ENCODE assay signal across 18 cellular contexts in the genomic region with DNA sequence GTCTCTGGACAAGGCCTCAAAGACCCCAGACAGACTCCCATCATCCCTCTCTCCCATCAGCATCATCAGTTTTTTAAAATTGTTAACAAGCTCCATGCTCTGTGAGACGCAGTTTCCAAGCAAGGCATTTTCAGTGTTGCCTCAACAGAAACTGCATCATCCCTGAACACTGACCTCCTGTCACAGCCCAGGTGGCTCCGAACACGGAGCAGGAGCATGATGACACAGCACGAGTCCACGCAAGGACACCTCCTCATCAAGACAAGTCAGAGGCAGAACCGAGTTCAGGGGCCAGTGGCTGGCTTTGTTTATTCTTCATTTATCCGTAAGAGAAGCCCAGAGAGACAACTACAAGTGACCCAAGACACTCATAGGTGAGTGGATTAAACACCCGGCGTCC.
DNase-seq lines count a peak whose midpoint lies in the region; ATAC-seq and TF ChIP-seq lines count a peak whose summit lies in the region.
"Had no signal": no experiment of that assay in that cellular context is flagged by ENCODE, and none has a peak within 500 bp of the region (broad histone marks: within the 10 kb centered on the region; RNA-seq: fewer than 3 reads in every experiment).

No MANE protein-coding gene starts in this region.

- WGBS in H9 (ENCODE audit: extremely low coverage, insufficient read length, low lambda C conversion rate), result no CpG with 5 or more reads among the region's 9 CpGs

- no peak for ATAC-seq in natural killer cell treated with Interleukin-12 subunit alpha and Interleukin-12 subunit beta and Interleukin-15 and Interleukin-18, amount 100 ng/mL, for 72 hours
- ATAC-seq in GM21717 (IDR thresholded peaks at IDR 0.05; ENCODE audit: unreplicated experiment), result no peak
- ATAC-seq: GM12878 had no signal

- no peak overlapping the region for H4K8ac ChIP-seq in H9 (replicated peaks; ENCODE audit: insufficient read length, low read depth, low read length)

- H2AFZ ChIP-seq in H9 (ENCODE audit: low read length), result no peak overlapping the region

- H3K27ac ChIP-seq in H9 (ENCODE audit: insufficient read length, low read depth, low read length), result no peak overlapping the region
- H3K27ac ChIP-seq: 22Rv1, thyroid gland had no signal

- no peaks in the 10 kb centered on the region for H3K27me3 Mint-ChIP-seq in T-helper 1 cell treated with Interleukin-12 subunit alpha and Interleukin-12 subunit beta and Interleukin-4 antibody, amounts not matched to agents 30 μg/mL and 1 μg/mL, for 36 hours (ENCODE audit: low read depth)
- H3K27me3 Mint-ChIP-seq in H9 (ENCODE audit: low read depth), result no peaks in the 10 kb centered on the region
- no peaks in the 10 kb centered on the region for H3K27me3 Mint-ChIP-seq in brain
- H3K27me3 Mint-ChIP-seq in natural killer cell treated with Interleukin-12 subunit alpha and Interleukin-12 subunit beta and Interleukin-15 and Interleukin-18, amount 100 ng/mL, for 72 hours, result no peaks in the 10 kb centered on the region
- H3K27me3 Mint-ChIP-seq: activated CD4-positive, alpha-beta T cell treated with anti-CD3 and anti-CD28 coated beads, Interleukin-2, amount 10 ng/mL, durations not matched to agents 7 days and 5 days; B cell had no signal

- H3K14ac ChIP-seq in H9 (ENCODE audit: insufficient read depth, low read length), result no peak overlapping the region

- DNase-seq in T-helper 1 cell (no peak), H9 (no peak), middle frontal gyrus (ENCODE audit: extremely low spot score, low spot score) (no peak), NCI-H2227 treated with DMSO at 0.1 percent for 48 hours (lab: John Stamatoyannopoulos, UW) (no peak)
- DNase-seq in natural killer cell treated with Interleukin-12 subunit alpha and Interleukin-12 subunit beta and Interleukin-15 and Interleukin-18, amount 100 ng/mL, for 72 hours (ENCODE audit: low spot score), result no peak
- DNase-seq: activated CD4-positive, alpha-beta T cell treated with anti-CD3 and anti-CD28 coated beads, Interleukin-2, amount 10 ng/mL, durations not matched to agents 7 days and 5 days; anterior cingulate cortex; DMS153; effector memory CD4-positive, alpha-beta T cell; GF-D8; NCI-H1417 treated with DMSO at 0.1 percent for 48 hours; thyroid gland had no signal

- H3K56ac ChIP-seq in H9 (ENCODE audit: insufficient read length, low read depth, low read length), result no peak overlapping the region

- H2BK5ac ChIP-seq in H9 (ENCODE audit: insufficient read length, low read length), result no peak overlapping the region

- no peak overlapping the region for H2BK120ac ChIP-seq in H9 (ENCODE audit: low read depth, low read length, poor library complexity, severe bottlenecking)

- H3K4me2 ChIP-seq in H9 (ENCODE audit: insufficient read depth, insufficient read length, low read length), result no peak overlapping the region

- no peak overlapping the region for H3K4ac ChIP-seq in H9 (ENCODE audit: low read depth, low read length)

- H3K27me3 ChIP-seq in H9 (ENCODE audit: insufficient read depth, low read length), result no peaks in the 10 kb centered on the region
- H3K27me3 ChIP-seq: thyroid gland had no signal

- no peaks in the 10 kb centered on the region for H3K9me3 Mint-ChIP-seq in T-helper 1 cell treated with Interleukin-12 subunit alpha and Interleukin-12 subunit beta and Interleukin-4 antibody, amounts not matched to agents 30 μg/mL and 1 μg/mL, for 36 hours
- H3K9me3 Mint-ChIP-seq in H9 (no peaks in the 10 kb centered on the region), brain (no peaks in the 10 kb centered on the region)
- no peaks in the 10 kb centered on the region for H3K9me3 Mint-ChIP-seq in natural killer cell treated with Interleukin-12 subunit alpha and Interleukin-12 subunit beta and Interleukin-15 and Interleukin-18, amount 100 ng/mL, for 72 hours
- H3K9me3 Mint-ChIP-seq: activated CD4-positive, alpha-beta T cell treated with anti-CD3 and anti-CD28 coated beads, Interleukin-2, amount 10 ng/mL, durations not matched to agents 7 days and 5 days had no signal

- H3T11ph ChIP-seq in H9 (ENCODE audit: low read length), result no peak overlapping the region

- no peak overlapping the region for H4K5ac ChIP-seq in H9 (ENCODE audit: insufficient read length, low read depth, low read length)

- no peak overlapping the region for H2AK5ac ChIP-seq in H9 (ENCODE audit: insufficient read length, low read length)

- no peak overlapping the region for H3K4me3 Mint-ChIP-seq in T-helper 1 cell treated with Interleukin-12 subunit alpha and Interleukin-12 subunit beta and Interleukin-4 antibody, amounts not matched to agents 30 μg/mL and 1 μg/mL, for 36 hours
- no peak overlapping the region for H3K4me3 Mint-ChIP-seq in H9
- no peak overlapping the region for H3K4me3 Mint-ChIP-seq in brain
- no peak overlapping the region for H3K4me3 Mint-ChIP-seq in natural killer cell treated with Interleukin-12 subunit alpha and Interleukin-12 subunit beta and Interleukin-15 and Interleukin-18, amount 100 ng/mL, for 72 hours
- H3K4me3 Mint-ChIP-seq: activated CD4-positive, alpha-beta T cell treated with anti-CD3 and anti-CD28 coated beads, Interleukin-2, amount 10 ng/mL, durations not matched to agents 7 days and 5 days; B cell had no signal

- peaks cover 17% of the 10 kb centered on the region; the same call in 1 of the 2 replicates for H3K4me1 ChIP-seq in H9 (ENCODE audit: insufficient read depth, low read length)

- peaks cover 32% of the 10 kb centered on the region for H3K4me1 Mint-ChIP-seq in T-helper 1 cell treated with Interleukin-12 subunit alpha and Interleukin-12 subunit beta and Interleukin-4 antibody, amounts not matched to agents 30 μg/mL and 1 μg/mL, for 36 hours (ENCODE audit: low read depth)
- H3K4me1 Mint-ChIP-seq in H9 (peaks cover 48 to 53% of the 10 kb centered on the region in 2 experiments), brain (peaks cover 74% of the 10 kb centered on the region)
- peaks cover 35 to 42% of the 10 kb centered on the region in 2 donors for H3K4me1 Mint-ChIP-seq in natural killer cell treated with Interleukin-12 subunit alpha and Interleukin-12 subunit beta and Interleukin-15 and Interleukin-18, amount 100 ng/mL, for 72 hours (ENCODE audit: low read depth in 2 of 2)

- peaks cover 2% of the 10 kb centered on the region for H4K20me1 ChIP-seq in H9 (ENCODE audit: control insufficient read depth, insufficient read depth, insufficient read length)

- no peak overlapping the region for H2BK20ac ChIP-seq in H9 (ENCODE audit: low read depth, low read length, poor library complexity, severe bottlenecking)

- no peaks in the 10 kb centered on the region for H3K23me2 ChIP-seq in H9 (ENCODE audit: insufficient read length, low read depth, low read length, poor library complexity, severe bottlenecking)

- peaks cover 65% of the 10 kb centered on the region for H3K79me2 ChIP-seq in H9 (ENCODE audit: insufficient read depth, low read length)

- H3K79me1 ChIP-seq in H9 (ENCODE audit: insufficient read depth, low read depth, low read length, poor library complexity, severe bottlenecking), result peaks cover 12% of the 10 kb centered on the region

- no peak for TF ChIP-seq CTCF in H9 (conservative IDR thresholded peaks at IDR 0.05)
- no peak for TF ChIP-seq CTCF in brain (conservative IDR thresholded peaks at IDR 0.05)

- H3K9ac ChIP-seq in H9 (ENCODE audit: extremely low read depth, insufficient read length, low read length), result no peak overlapping the region

- no peak overlapping the region for H4K91ac ChIP-seq in H9 (ENCODE audit: insufficient read length, low read depth, low read length)

- peak overlapping the region; percentile 65 for H3K27ac Mint-ChIP-seq in T-helper 1 cell treated with Interleukin-12 subunit alpha and Interleukin-12 subunit beta and Interleukin-4 antibody, amounts not matched to agents 30 μg/mL and 1 μg/mL, for 36 hours
- H3K27ac Mint-ChIP-seq in H9 (peak overlapping the region; percentile 48 to 80 (median 68); a peak in 6 of 7 replicates), brain (peak overlapping the region; percentile 33 to 88 (median 73))
- H3K27ac Mint-ChIP-seq in natural killer cell treated with Interleukin-12 subunit alpha and Interleukin-12 subunit beta and Interleukin-15 and Interleukin-18, amount 100 ng/mL, for 72 hours, result peak overlapping the region; percentile 50 to 75
- H3K27ac Mint-ChIP-seq: activated CD4-positive, alpha-beta T cell treated with anti-CD3 and anti-CD28 coated beads, Interleukin-2, amount 10 ng/mL, durations not matched to agents 7 days and 5 days had no signal

- no peak overlapping the region for H3K18ac ChIP-seq in H9 (ENCODE audit: insufficient read length, low read depth, low read length)

- peaks cover 11% of the 10 kb centered on the region for H3K36me3 Mint-ChIP-seq in T-helper 1 cell treated with Interleukin-12 subunit alpha and Interleukin-12 subunit beta and Interleukin-4 antibody, amounts not matched to agents 30 μg/mL and 1 μg/mL, for 36 hours (ENCODE audit: low read depth)
- H3K36me3 Mint-ChIP-seq in H9 (ENCODE audit: insufficient read depth in 1 of 3, low read depth in 3 of 3), result peaks cover 2 to 18% (median 13%) of the 10 kb centered on the region in 3 experiments; a peak in 5 of 7 replicates
- peaks cover 21% of the 10 kb centered on the region for H3K36me3 Mint-ChIP-seq in brain
- H3K36me3 Mint-ChIP-seq in natural killer cell treated with Interleukin-12 subunit alpha and Interleukin-12 subunit beta and Interleukin-15 and Interleukin-18, amount 100 ng/mL, for 72 hours, result no peaks in the 10 kb centered on the region

- no peak overlapping the region for H2BK15ac ChIP-seq in H9 (ENCODE audit: low read depth, low read length)

- H2BK12ac ChIP-seq in H9 (ENCODE audit: insufficient read length, low read depth, low read length), result no peak overlapping the region

- no peaks in the 10 kb centered on the region for H3K9me3 ChIP-seq in H9 (ENCODE audit: control insufficient read depth, low read depth, low read length)
- H3K9me3 ChIP-seq: thyroid gland had no signal

- no peak overlapping the region for H3K23ac ChIP-seq in H9 (ENCODE audit: insufficient read length, low read depth, low read length)
